Comparison of ENCODE assay signal across 8 cellular contexts in the genomic region with DNA sequence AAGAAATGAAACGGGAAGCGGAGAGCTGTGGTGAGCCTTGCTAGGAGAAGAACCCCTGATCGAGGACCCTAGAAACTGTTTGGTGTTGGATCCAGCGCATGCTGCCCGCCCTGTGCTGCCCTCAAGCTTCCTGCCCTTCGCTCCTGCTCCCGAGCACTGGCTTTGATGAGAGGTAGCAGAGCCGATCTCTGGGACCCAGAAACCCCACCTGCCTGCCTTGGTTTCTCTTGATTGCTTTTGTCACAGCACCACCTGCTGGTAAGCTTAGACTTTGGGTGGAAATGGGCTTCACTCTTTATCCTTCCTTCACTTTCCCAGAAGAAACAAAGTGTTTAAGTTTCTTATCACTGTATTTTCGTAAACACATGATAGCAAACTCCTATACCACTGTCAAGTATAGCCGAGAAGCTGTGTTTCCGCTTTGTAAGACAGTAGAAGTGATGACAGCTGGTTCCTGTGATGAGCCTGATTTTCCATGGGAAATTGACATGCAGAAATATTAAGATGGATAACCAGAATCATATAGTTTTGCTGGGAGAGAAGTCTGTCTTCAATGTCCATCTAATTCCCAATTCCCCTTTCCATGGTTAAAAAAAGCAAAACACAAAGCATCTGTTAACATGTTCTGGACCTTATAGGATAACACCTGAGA.
DNase-seq lines count a peak whose midpoint lies in the region; ATAC-seq lines count a peak whose summit lies in the region.

No MANE protein-coding gene starts in this region.

- no peak overlapping the region for H3K4me3 Mint-ChIP-seq in activated CD4-positive, alpha-beta T cell treated with anti-CD3 and anti-CD28 coated beads for 36 hours

- POLR2A ChIA-PET in activated CD4-positive, alpha-beta T cell treated with anti-CD3 and anti-CD28 coated beads for 36 hours (lab: Charles Lee) = no interaction called here

- H3K9me3 Mint-ChIP-seq in activated CD4-positive, alpha-beta T cell treated with anti-CD3 and anti-CD28 coated beads for 36 hours (ENCODE audit: low read depth) = no peaks in the 10 kb centered on the region

- H3K27ac Mint-ChIP-seq in activated CD4-positive, alpha-beta T cell treated with anti-CD3 and anti-CD28 coated beads for 36 hours = no peak overlapping the region

- DNase-seq in AG08396 (ENCODE audit: low spot score) (peak; percentile 70), NCI-H1694 treated with DMSO at 0.1 percent for 48 hours (lab: John Stamatoyannopoulos, UW) (peak; percentile 36), left lobe of liver (ENCODE audit: low spot score) (peak; percentile 58)
- peak; percentile 74 for DNase-seq in activated CD4-positive, alpha-beta T cell treated with anti-CD3 and anti-CD28 coated beads for 36 hours
- peak; percentile 28 to 45 for DNase-seq in stimulated activated CD4-positive, alpha-beta T cell treated with anti-CD3 and anti-CD28 coated beads, Interleukin-4, amount 100 ng/mL, for 4 hours

- peak overlapping the region; percentile 76 for H3K27ac ChIP-seq in cingulate gyrus (ENCODE audit: low read depth, low read length)

- peaks cover 3% of the 10 kb centered on the region for H3K4me1 Mint-ChIP-seq in activated CD4-positive, alpha-beta T cell treated with anti-CD3 and anti-CD28 coated beads for 36 hours

- H3K36me3 Mint-ChIP-seq in activated CD4-positive, alpha-beta T cell treated with anti-CD3 and anti-CD28 coated beads for 36 hours (ENCODE audit: low read depth) = no peaks in the 10 kb centered on the region

- no peaks in the 10 kb centered on the region for H3K27me3 Mint-ChIP-seq in activated CD4-positive, alpha-beta T cell treated with anti-CD3 and anti-CD28 coated beads for 36 hours

- ATAC-seq in GM18907 (IDR thresholded peaks at IDR 0.05; ENCODE audit: unreplicated experiment) = peak; percentile 65
- peak; percentile 72 for ATAC-seq in activated CD4-positive, alpha-beta T cell treated with anti-CD3 and anti-CD28 coated beads for 36 hours
- peak; percentile 73 for ATAC-seq in left lobe of liver
- ATAC-seq in HG03159 (IDR thresholded peaks at IDR 0.05; ENCODE audit: unreplicated experiment) = no peak

- intact Hi-C loops in activated CD4-positive, alpha-beta T cell treated with anti-CD3 and anti-CD28 coated beads for 36 hours (cut with DNase I, micrococcal nuclease) = loop anchor here (1.0 to 10.0 kb wide), 7 partner anchors 268 to 800 kb away; partner anchors contain the start of gene TNFRSF11A (in 1 of the 2)

- CTCF ChIA-PET in activated CD4-positive, alpha-beta T cell treated with anti-CD3 and anti-CD28 coated beads for 36 hours (lab: Charles Lee) = interaction anchor here (0.7 to 4.1 kb wide), 30 partner anchors 9 to 457 kb away, joined by 3 to 31 read pairs (median 4); partner anchors contain the start of gene PHLPP1
